8 cellular contexts compared by ENCODE assay signal in the genomic region with DNA sequence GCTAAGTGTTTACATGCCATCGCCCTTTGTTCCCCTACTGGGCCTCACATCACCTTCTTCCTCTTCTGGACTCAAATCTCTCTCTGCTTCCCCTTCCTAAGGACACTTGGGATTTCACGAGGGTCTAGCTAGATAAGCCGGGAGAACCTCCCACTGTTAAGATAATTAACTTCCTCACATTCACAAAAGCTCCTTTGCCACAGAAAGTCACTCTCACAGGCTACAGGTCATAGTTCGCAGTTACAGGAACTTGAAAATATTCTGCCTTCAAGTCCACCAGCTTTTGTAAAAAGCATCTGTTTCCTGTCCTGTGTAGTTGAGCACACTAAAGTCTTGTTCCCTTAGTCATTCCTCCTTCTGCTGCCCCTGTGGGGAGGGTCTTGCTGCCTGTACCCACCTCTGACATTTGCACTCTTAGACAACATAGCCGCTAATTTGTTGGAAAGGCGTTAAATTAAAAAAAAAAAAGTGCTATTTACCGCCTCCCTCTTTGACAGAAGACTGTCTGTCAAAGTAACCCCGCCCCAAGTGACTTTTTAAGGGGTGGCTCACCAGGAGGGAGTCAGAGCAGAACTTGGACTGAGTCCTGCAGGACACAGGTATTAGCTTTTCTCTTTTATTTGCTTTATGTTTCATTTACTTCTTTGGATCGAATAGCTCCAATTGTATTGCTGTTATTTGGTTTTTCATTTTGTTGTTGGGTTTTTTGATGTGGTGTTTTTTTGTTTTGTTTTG. TPM values are rescaled to one million over a fixed set of nuclear protein-coding genes. Genes with fewer than 3 reads are reported as not detected.
A peak's percentile ranks its signal among the peaks of the same experiment; 100 is the strongest.
DNase-seq lines count a peak whose midpoint lies in the region; ATAC-seq, FAIRE-seq and TF ChIP-seq lines count a peak whose summit lies in the region.

No MANE protein-coding gene starts in this region.

- ATAC-seq in GM18868 (IDR thresholded peaks at IDR 0.05; ENCODE audit: unreplicated experiment), result peak; percentile 40

- 49% methylated on average over 9 of the region's 9 CpGs for WGBS in prostate gland

- H3K9ac ChIP-seq in iPS-20b (ENCODE audit: low read depth, low read length), result peak overlapping the region; percentile 22; the same call in 1 of the 2 replicates

- peak; percentile 3 for DNase-seq in LoVo (ENCODE audit: low spot score)
- peak; percentile 59 for DNase-seq in activated T-cell treated with anti-CD3 and anti-CD28 coated beads for 1 hour (ENCODE audit: low read depth)
- peak; percentile 44 to 53 for DNase-seq in stimulated activated CD8-positive, alpha-beta memory T cell treated with anti-CD3 and anti-CD28 coated beads, Interleukin-7, amount 100 ng/mL, for 1 hour (ENCODE audit: low read depth in 2 of 2)
- no peak for DNase-seq in prostate gland (ENCODE audit: low spot score)
- no peak for DNase-seq in D721Med (ENCODE audit: insufficient read length, low spot score)
- DNase-seq in NCI-H1092 treated with DMSO at 0.1 percent for 48 hours (lab: John Stamatoyannopoulos, UW), result no peak

- H3K36me3 ChIP-seq in iPS-20b (ENCODE audit: insufficient read depth, low read depth, low read length), result no peaks in the 10 kb centered on the region
- H3K36me3 ChIP-seq in prostate gland, result no peaks in the 10 kb centered on the region

- H3K9me3 ChIP-seq in iPS-20b (ENCODE audit: insufficient read depth, low read depth, low read length) (peaks cover 7% of the 10 kb centered on the region; the same call in 1 of the 2 replicates), prostate gland (no peaks in the 10 kb centered on the region)

- H3K4me1 ChIP-seq in iPS-20b (ENCODE audit: insufficient read depth, low read length) (peaks cover 14% of the 10 kb centered on the region; the same call in 1 of the 2 replicates), prostate gland (replicated peaks) (no peaks in the 10 kb centered on the region)

- H3K27me3 ChIP-seq in iPS-20b (ENCODE audit: insufficient read depth, low read length), result no peaks in the 10 kb centered on the region
- H3K27me3 ChIP-seq in prostate gland (replicated peaks; ENCODE audit: insufficient read depth), result no peaks in the 10 kb centered on the region

- peak overlapping the region; percentile 45 for H3K4me3 ChIP-seq in iPS-20b (ENCODE audit: low read length)
- H3K4me3 ChIP-seq in prostate gland, result no peak overlapping the region

- H3K27ac ChIP-seq in iPS-20b (ENCODE audit: low read length) (no peak overlapping the region), prostate gland (no peak overlapping the region)

- TF ChIP-seq POLR2A in prostate gland (IDR thresholded peaks at IDR 0.05), result no peak

- no peak for FAIRE-seq in D721Med (lab: Jason Lieb, UNC)

- intact Hi-C loops in prostate gland (cut with DNase I), result no loop called here

- TF ChIP-seq CTCF in prostate gland (IDR thresholded peaks at IDR 0.05) (no peak), D721Med (IDR thresholded peaks at IDR 0.05; ENCODE audit: insufficient read depth, missing control alignments) (no peak)

RNA-seq across cellular contexts. Expression of gene CEACAM21, which starts 26.8 kb away (rescaled TPM):
- 1 to 10 TPM in 1 of 2 donors, not detected in 1; 1.5 TPM for total RNA-seq in prostate gland

Comparison
In these comparisons a context has a peak if more than half of its experiments do, and no peak if none do; other contexts are left out.
1. DNase-seq: peak in LoVo (single experiment), activated T-cell treated with anti-CD3 and anti-CD28 coated beads for 1 hour (single experiment) and stimulated activated CD8-positive, alpha-beta memory T cell treated with anti-CD3 and anti-CD28 coated beads, Interleukin-7, amount 100 ng/mL, for 1 hour (2 of 2); none in prostate gland (single experiment), D721Med (single experiment) and NCI-H1092 treated with DMSO at 0.1 percent for 48 hours (single experiment).